Comparison of ENCODE assay signal across 20 cellular contexts in genomic region chr20:21682576-21682975, GRCh38. TPM values are rescaled to one million over a fixed set of nuclear protein-coding genes. Genes with fewer than 3 reads are reported as not detected.
A peak's percentile ranks its signal among the peaks of the same experiment; 100 is the strongest.
DNase-seq lines count a peak whose midpoint lies in the region; ATAC-seq and TF ChIP-seq lines count a peak whose summit lies in the region.
"Had no signal": no experiment of that assay in that cellular context is flagged by ENCODE, and none has a peak within 500 bp of the region (broad histone marks: within the 10 kb centered on the region; RNA-seq: fewer than 3 reads in every experiment).

No MANE protein-coding gene starts in this region.

- peak; percentile 10 for DNase-seq in ACHN
- DNase-seq in H4 (ENCODE audit: low spot score), result peak; percentile 28
- peak; percentile 84 for DNase-seq in NCI-H69 (lab: John Stamatoyannopoulos, UW)
- no peak for DNase-seq in natural killer cell treated with Interleukin-12 subunit alpha and Interleukin-12 subunit beta and Interleukin-15 and Interleukin-18, amount 100 ng/mL, for 72 hours (ENCODE audit: low spot score)
- DNase-seq in NAMALWA (ENCODE audit: low spot score), result no peak
- no peak for DNase-seq in activated CD4-positive, alpha-beta memory T cell treated with anti-CD3 and anti-CD28 coated beads, Interleukin-2, amount 10 ng/mL, durations not matched to agents 7 days and 5 days
- DNase-seq: activated CD4-positive, alpha-beta T cell treated with anti-CD3 and anti-CD28 coated beads, Interleukin-2, amount 50 U/mL, for 4 hours; activated T-cell treated with anti-CD3 and anti-CD28 coated beads, Interleukin-2, amount 50 U/mL, for 4 hours; left ventricle myocardium superior; NCI-H1436; NCI-H524 treated with DMSO at 0.1 percent for 48 hours; PC-9; stimulated activated CD4-positive, alpha-beta T cell treated with anti-CD3 and anti-CD28 coated beads, Interleukin-2, amount 100 ng/mL, for 48 hours had no signal

- no peaks in the 10 kb centered on the region for H3K9me3 Mint-ChIP-seq in natural killer cell treated with Interleukin-12 subunit alpha and Interleukin-12 subunit beta and Interleukin-15 and Interleukin-18, amount 100 ng/mL, for 72 hours
- H3K9me3 Mint-ChIP-seq in activated CD4-positive, alpha-beta memory T cell treated with anti-CD3 and anti-CD28 coated beads, Interleukin-2, amount 10 ng/mL, durations not matched to agents 7 days and 5 days, result no peaks in the 10 kb centered on the region
- H3K9me3 Mint-ChIP-seq: activated naive CD4-positive, alpha-beta T cell treated with anti-CD3 and anti-CD28 coated beads, Interleukin-2, amount 50 U/mL, for 24 hours; activated T-cell treated with anti-CD3 and anti-CD28 coated beads, Interleukin-2, amount 50 U/mL, for 4 hours; brain; dendritic cell treated with granulocyte-macrophage colony-stimulating factor and Interleukin-4, amounts not matched to agents 40 ng/mL and 50 ng/mL, for 4 days; GM23338 had no signal

- TF ChIP-seq CTCF in gastroesophageal sphincter (IDR thresholded peaks at IDR 0.05), result no peak

- no peaks in the 10 kb centered on the region for H3K36me3 ChIP-seq in gastroesophageal sphincter

- no peaks in the 10 kb centered on the region for H3K4me1 ChIP-seq in gastroesophageal sphincter

- ATAC-seq in gastroesophageal sphincter, result peak; percentile 25
- no peak for ATAC-seq in natural killer cell treated with Interleukin-12 subunit alpha and Interleukin-12 subunit beta and Interleukin-15 and Interleukin-18, amount 100 ng/mL, for 72 hours
- no peak for ATAC-seq in GM21526 (IDR thresholded peaks at IDR 0.05; ENCODE audit: low FRiP score, unreplicated experiment)
- ATAC-seq: activated T-cell treated with anti-CD3 and anti-CD28 coated beads, Interleukin-2, amount 50 U/mL, for 4 hours; GM23338; left ventricle myocardium superior had no signal

- no peak overlapping the region for H3K27ac ChIP-seq in gastroesophageal sphincter
- H3K27ac ChIP-seq: PC-9 had no signal

- no peak overlapping the region for H3K27ac Mint-ChIP-seq in natural killer cell treated with Interleukin-12 subunit alpha and Interleukin-12 subunit beta and Interleukin-15 and Interleukin-18, amount 100 ng/mL, for 72 hours
- H3K27ac Mint-ChIP-seq in activated CD4-positive, alpha-beta memory T cell treated with anti-CD3 and anti-CD28 coated beads, Interleukin-2, amount 10 ng/mL, durations not matched to agents 7 days and 5 days, result no peak overlapping the region
- H3K27ac Mint-ChIP-seq: activated naive CD4-positive, alpha-beta T cell treated with anti-CD3 and anti-CD28 coated beads, Interleukin-2, amount 50 U/mL, for 24 hours; brain; dendritic cell treated with granulocyte-macrophage colony-stimulating factor and Interleukin-4, amounts not matched to agents 40 ng/mL and 50 ng/mL, for 4 days; GM23338 had no signal

- H3K27me3 ChIP-seq in gastroesophageal sphincter, result no peaks in the 10 kb centered on the region

- H3K4me3 Mint-ChIP-seq in natural killer cell treated with Interleukin-12 subunit alpha and Interleukin-12 subunit beta and Interleukin-15 and Interleukin-18, amount 100 ng/mL, for 72 hours, result no peak overlapping the region
- H3K4me3 Mint-ChIP-seq in activated CD4-positive, alpha-beta memory T cell treated with anti-CD3 and anti-CD28 coated beads, Interleukin-2, amount 10 ng/mL, durations not matched to agents 7 days and 5 days, result no peak overlapping the region
- H3K4me3 Mint-ChIP-seq: activated naive CD4-positive, alpha-beta T cell treated with anti-CD3 and anti-CD28 coated beads, Interleukin-2, amount 50 U/mL, for 24 hours; activated T-cell treated with anti-CD3 and anti-CD28 coated beads, Interleukin-2, amount 50 U/mL, for 4 hours; brain; dendritic cell treated with granulocyte-macrophage colony-stimulating factor and Interleukin-4, amounts not matched to agents 40 ng/mL and 50 ng/mL, for 4 days; GM23338 had no signal

- CTCF ChIA-PET in activated CD4-positive, alpha-beta memory T cell treated with anti-CD3 and anti-CD28 coated beads, Interleukin-2, amount 10 ng/mL, durations not matched to agents 7 days and 5 days (lab: Charles Lee), result interaction anchor here (1.6 kb wide), 1 partner anchor 37 kb away, joined by 3 read pairs; no protein-coding TSS in a partner anchor

- no peaks in the 10 kb centered on the region for H3K27me3 Mint-ChIP-seq in natural killer cell treated with Interleukin-12 subunit alpha and Interleukin-12 subunit beta and Interleukin-15 and Interleukin-18, amount 100 ng/mL, for 72 hours
- H3K27me3 Mint-ChIP-seq in activated CD4-positive, alpha-beta memory T cell treated with anti-CD3 and anti-CD28 coated beads, Interleukin-2, amount 10 ng/mL, durations not matched to agents 7 days and 5 days, result no peaks in the 10 kb centered on the region

- H3K36me3 Mint-ChIP-seq in natural killer cell treated with Interleukin-12 subunit alpha and Interleukin-12 subunit beta and Interleukin-15 and Interleukin-18, amount 100 ng/mL, for 72 hours, result no peaks in the 10 kb centered on the region
- H3K36me3 Mint-ChIP-seq in activated CD4-positive, alpha-beta memory T cell treated with anti-CD3 and anti-CD28 coated beads, Interleukin-2, amount 10 ng/mL, durations not matched to agents 7 days and 5 days (ENCODE audit: low read depth), result no peaks in the 10 kb centered on the region
- H3K36me3 Mint-ChIP-seq: activated naive CD4-positive, alpha-beta T cell treated with anti-CD3 and anti-CD28 coated beads, Interleukin-2, amount 50 U/mL, for 24 hours; brain had no signal

- TF ChIP-seq EP300 in gastroesophageal sphincter (IDR thresholded peaks at IDR 0.05), result no peak

- no peak overlapping the region for H3K4me3 ChIP-seq in gastroesophageal sphincter
- H3K4me3 ChIP-seq: GM23338, PC-9 had no signal

- no peak for TF ChIP-seq POLR2A in gastroesophageal sphincter (IDR thresholded peaks at IDR 0.05)

- H3K9me3 ChIP-seq in gastroesophageal sphincter, result no peaks in the 10 kb centered on the region

- POLR2A ChIA-PET in activated CD4-positive, alpha-beta memory T cell treated with anti-CD3 and anti-CD28 coated beads, Interleukin-2, amount 10 ng/mL, durations not matched to agents 7 days and 5 days (lab: Charles Lee), result no interaction called here

- WGBS in gastroesophageal sphincter (ENCODE audit: low coverage in 1 of 2), 2 donors, result 15 to 25% methylated on average over 4 to 8 of the region's 8 CpGs

- in situ Hi-C loops in ACHN (cut with HindIII; ENCODE audit: low pct_ligation_motif_present, low pct_unique_long_range_greater_than_20kb, low sequenced_read_pairs), result no loop called here

- no peaks in the 10 kb centered on the region for H3K4me1 Mint-ChIP-seq in natural killer cell treated with Interleukin-12 subunit alpha and Interleukin-12 subunit beta and Interleukin-15 and Interleukin-18, amount 100 ng/mL, for 72 hours (ENCODE audit: low read depth in 2 of 2)
- H3K4me1 Mint-ChIP-seq in activated CD4-positive, alpha-beta memory T cell treated with anti-CD3 and anti-CD28 coated beads, Interleukin-2, amount 10 ng/mL, durations not matched to agents 7 days and 5 days, result no peaks in the 10 kb centered on the region
- H3K4me1 Mint-ChIP-seq: activated naive CD4-positive, alpha-beta T cell treated with anti-CD3 and anti-CD28 coated beads, Interleukin-2, amount 50 U/mL, for 24 hours; GM23338 had no signal

RNA-seq across cellular contexts. Expression of gene PAX1, which starts 22.9 kb away (rescaled TPM):
- not detected in 2 replicates for total RNA-seq in H4 (2014; rRNA removed; shearing (Covaris generic))
- total RNA-seq in gastroesophageal sphincter, result not detected
- total RNA-seq in natural killer cell treated with Interleukin-12 subunit alpha and Interleukin-12 subunit beta and Interleukin-15 and Interleukin-18, amount 100 ng/mL, for 72 hours, result not detected
- not detected for total RNA-seq in activated CD4-positive, alpha-beta memory T cell treated with anti-CD3 and anti-CD28 coated beads, Interleukin-2, amount 10 ng/mL, durations not matched to agents 7 days and 5 days
- total RNA-seq: activated T-cell treated with anti-CD3 and anti-CD28 coated beads, Interleukin-2, amount 50 U/mL, for 4 hours; left ventricle myocardium superior; osteocyte; PC-9 had no signal

Comparison
In these comparisons a context has a peak if more than half of its experiments do, and no peak if none do; other contexts are left out.
1. DNase-seq: peak in ACHN (single experiment), H4 (single experiment) and NCI-H69 (single experiment); none in natural killer cell treated with Interleukin-12 subunit alpha and Interleukin-12 subunit beta and Interleukin-15 and Interleukin-18, amount 100 ng/mL, for 72 hours (single experiment), NAMALWA (single experiment) and activated CD4-positive, alpha-beta memory T cell treated with anti-CD3 and anti-CD28 coated beads, Interleukin-2, amount 10 ng/mL, durations not matched to agents 7 days and 5 days (single experiment).